8 cellular contexts compared by ENCODE assay signal in genomic region chr12:48788522-48788851, GRCh38. TPM values are rescaled to one million over a fixed set of nuclear protein-coding genes. Genes with fewer than 3 reads are reported as not detected.
DNase-seq lines count a peak whose midpoint lies in the region; ATAC-seq and TF ChIP-seq lines count a peak whose summit lies in the region.

No MANE protein-coding gene starts in this region.

- 0% methylated on average over 1 of the region's 25 CpGs; no CpG with 5 or more reads in 1 of the 2 donors for WGBS in gastroesophageal sphincter (ENCODE audit: low coverage in 1 of 2), 2 donors

- no peaks in the 10 kb centered on the region for H3K9me3 ChIP-seq in gastroesophageal sphincter
- no peaks in the 10 kb centered on the region for H3K9me3 ChIP-seq in gastrocnemius medialis

- ATAC-seq in GM18909 (IDR thresholded peaks at IDR 0.05; ENCODE audit: poor library complexity, unreplicated experiment) (peak; percentile 25), gastroesophageal sphincter (peak; percentile 41), gastrocnemius medialis (peak; percentile 15 to 43), HG02884 (IDR thresholded peaks at IDR 0.05; ENCODE audit: unreplicated experiment) (no peak)

- no peak for TF ChIP-seq CTCF in VCaP (conservative IDR thresholded peaks at IDR 0.05)
- TF ChIP-seq CTCF in gastroesophageal sphincter (IDR thresholded peaks at IDR 0.05): peak in 1 of 4 experiments; percentile 25
- TF ChIP-seq CTCF in gastrocnemius medialis (IDR thresholded peaks at IDR 0.05 in 4 of 5, conservative IDR thresholded peaks at IDR 0.05 in 1 of 5): no peak

- peak overlapping the region; percentile 98 for H3K27ac ChIP-seq in VCaP
- peak overlapping the region; percentile 49 to 91 (median 88) for H3K27ac ChIP-seq in gastroesophageal sphincter
- H3K27ac ChIP-seq in gastrocnemius medialis: peak overlapping the region; percentile 79 to 89 (median 86)

- intact Hi-C loops in gastrocnemius medialis (cut with DNase I; ENCODE audit: low total_unique reads): no loop called here

- no peak for TF ChIP-seq POLR2A in gastroesophageal sphincter (IDR thresholded peaks at IDR 0.05)
- TF ChIP-seq POLR2A in gastrocnemius medialis (IDR thresholded peaks at IDR 0.05): no peak

- in situ Hi-C loops in gastrocnemius medialis (cut with MboI; ENCODE audit: low sequenced_read_pairs in 4 of 4) (loop anchor here in 1 of 4 donors (25.0 kb wide), 1 partner anchor 251 kb away; the partner anchor contains the start of gene OR8S1), G401 (cut with HindIII; ENCODE audit: low sequenced_read_pairs) (no loop called here)

- no peak for TF ChIP-seq EP300 in gastroesophageal sphincter (IDR thresholded peaks at IDR 0.05)

- H3K4me3 ChIP-seq in gastroesophageal sphincter: peak overlapping the region; percentile 63 to 95
- peak overlapping the region; percentile 92 to 100 (median 96) for H3K4me3 ChIP-seq in gastrocnemius medialis

- H3K36me3 ChIP-seq in gastroesophageal sphincter (no peaks in the 10 kb centered on the region), gastrocnemius medialis (no peaks in the 10 kb centered on the region)

- H3K4me1 ChIP-seq in gastroesophageal sphincter (peaks cover 4 to 46% (median 15%) of the 10 kb centered on the region in 3 donors), gastrocnemius medialis (peaks cover 23 to 28% of the 10 kb centered on the region in 2 donors)

- DNase-seq in gastrocnemius medialis: no peak
- DNase-seq in G401 (ENCODE audit: low spot score): no peak
- no peak for DNase-seq in inferior parietal cortex (ENCODE audit: extremely low spot score)
- no peak for DNase-seq in amniotic stem cell (lab: John Stamatoyannopoulos, UW)

- no peaks in the 10 kb centered on the region for H3K27me3 ChIP-seq in gastroesophageal sphincter
- no peaks in the 10 kb centered on the region for H3K27me3 ChIP-seq in gastrocnemius medialis

RNA-seq across cellular contexts. Expression of gene ADCY6, which starts 0.4 kb away (rescaled TPM):
- total RNA-seq in gastroesophageal sphincter (10 to 100 TPM; 21.9 to 33.0 (median 29.0) TPM), gastrocnemius medialis (10 to 100 TPM; 11.4 to 13.6 (median 12.6) TPM)
- 23.1 and 29.8 TPM in 2 replicates for total RNA-seq in G401 (2014; rRNA removed; shearing (Covaris generic))

RNA-seq across cellular contexts. Expression of gene CACNB3, which starts 29.8 kb away (rescaled TPM):
- 10 to 100 TPM in 3 of 4 donors, 1 to 10 TPM in 1; 9.4 to 39.2 (median 30.1) TPM for total RNA-seq in gastroesophageal sphincter
- 1 to 10 TPM; 1.2 to 5.7 (median 2.7) TPM for total RNA-seq in gastrocnemius medialis
- total RNA-seq in G401 (2014; rRNA removed; shearing (Covaris generic)): 2.9 and 17.2 TPM in 2 replicates
